Comparison of ENCODE assay signal across 37 cellular contexts in the genomic region with DNA sequence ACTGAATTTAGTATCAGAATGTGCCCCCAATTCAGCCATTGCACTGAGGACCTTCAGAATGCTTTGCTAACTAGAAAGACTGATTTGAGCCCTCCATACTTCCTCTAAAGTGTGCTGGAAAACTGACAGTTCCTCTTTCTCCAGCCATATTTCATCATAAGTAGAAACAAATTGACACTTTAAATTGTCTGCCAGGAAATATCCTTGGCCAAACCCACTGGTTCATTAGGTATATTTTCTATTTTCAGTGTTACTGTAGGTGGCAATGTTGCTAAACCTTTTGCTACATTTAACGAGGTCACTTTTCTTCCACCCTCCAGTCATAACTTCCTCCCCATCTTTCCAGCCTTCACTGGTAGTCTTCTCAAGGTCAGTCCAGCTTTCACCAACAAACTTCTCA. TPM values are rescaled to one million over a fixed set of nuclear protein-coding genes. Genes with fewer than 3 reads are reported as not detected.
DNase-seq lines count a peak whose midpoint lies in the region; ATAC-seq and TF ChIP-seq lines count a peak whose summit lies in the region.
"Had no signal": no experiment of that assay in that cellular context is flagged by ENCODE, and none has a peak within 500 bp of the region (broad histone marks: within the 10 kb centered on the region; RNA-seq: fewer than 3 reads in every experiment).

No MANE protein-coding gene starts in this region.

- no peaks in the 10 kb centered on the region for H3K4me1 ChIP-seq in liver (ENCODE audit: control insufficient read depth in 4 of 4, insufficient read depth in 4 of 4, low read length in 3 of 4)
- H3K4me1 ChIP-seq: adrenal gland, left ventricle myocardium inferior, neural progenitor cell, pancreas had no signal

- DNase-seq in DMS53 (lab: John Stamatoyannopoulos, UW), result peak; percentile 28
- DNase-seq in DMS53 treated with DMSO at 0.1 percent for 48 hours (lab: John Stamatoyannopoulos, UW; ENCODE audit: unreplicated experiment), result no peak
- DNase-seq in NB4 (ENCODE audit: low read depth), result peak; percentile 59
- peak; percentile 71 for DNase-seq in SKM-1 (lab: John Stamatoyannopoulos, UW; ENCODE audit: unreplicated experiment)
- DNase-seq in NCI-H226, result no peak
- DNase-seq in HPDE6-E6E7 (ENCODE audit: extremely low spot score), result no peak
- DNase-seq: activated CD4-positive, alpha-beta T cell treated with anti-CD3 and anti-CD28 coated beads for 1 hour; activated CD8-positive, alpha-beta memory T cell treated with anti-CD3 and anti-CD28 coated beads, Interleukin-2, amount 50 U/mL, for 48 hours; activated CD8-positive, alpha-beta T cell treated with anti-CD3 and anti-CD28 coated beads for 36 hours; activated naive CD4-positive, alpha-beta T cell treated with anti-CD3 and anti-CD28 coated beads, Interleukin-2, amount 10 ng/mL, durations not matched to agents 7 days and 5 days; adrenal gland; Caco-2; DMS79 treated with DMSO at 0.1 percent for 48 hours; erythroblast; GDM1; glutamatergic neuron; left ventricle myocardium inferior; mesendoderm; NCI-H1105; NCI-H187; NCI-H2171 treated with DMSO at 0.1 percent for 48 hours; NCI-H524 treated with DMSO at 0.1 percent for 48 hours; NK-92 treated with Interleukin-12 subunit alpha and Interleukin-12 subunit beta, amount 100 ng/mL, for 24 hours; pancreas; stimulated activated naive B cell treated with anti-CD40 and anti-IgM and Interleukin-4, amounts not matched to agents 10 μg/mL and 1 μg/mL and 100 μg/mL, for 72 hours had no signal

- no peak overlapping the region for H3K9ac ChIP-seq in liver (ENCODE audit: low read depth in 1 of 2, low read length in 2 of 2)
- H3K9ac ChIP-seq: KMS-11, neural progenitor cell had no signal

- no peak overlapping the region for H3K27ac ChIP-seq in liver (ENCODE audit: low read depth in 1 of 2, low read length in 2 of 2)
- H3K27ac ChIP-seq: 22Rv1, adrenal gland, C4-2B, KMS-11, left ventricle myocardium inferior, neural progenitor cell, pancreas, SK-N-MC had no signal

- no peak for ATAC-seq in HG03520 (IDR thresholded peaks at IDR 0.05; ENCODE audit: unreplicated experiment)
- ATAC-seq: activated CD8-positive, alpha-beta T cell treated with anti-CD3 and anti-CD28 coated beads for 36 hours; pancreas; stimulated activated naive B cell treated with anti-CD40 and anti-IgM and Interleukin-4, amounts not matched to agents 10 μg/mL and 1 μg/mL and 100 μg/mL, for 72 hours had no signal

- H3K27me3 ChIP-seq in liver (ENCODE audit: control insufficient read depth in 4 of 4, insufficient read depth in 4 of 4, low read length in 3 of 4), result no peaks in the 10 kb centered on the region
- H3K27me3 ChIP-seq: adrenal gland, neural progenitor cell, pancreas had no signal

- no peak for TF ChIP-seq CTCF in NB4 (IDR thresholded peaks at IDR 0.05; ENCODE audit: low read depth, low read length)
- TF ChIP-seq CTCF in liver (IDR thresholded peaks at IDR 0.05; ENCODE audit: low read depth, low read length, missing input control), result no peak

- no peaks in the 10 kb centered on the region for H3K9me3 ChIP-seq in liver (ENCODE audit: control insufficient read depth in 4 of 4, low read length in 3 of 4)
- H3K9me3 ChIP-seq: adrenal gland, pancreas had no signal

- H3K4me3 ChIP-seq in NB4 (ENCODE audit: low read depth, low read length) (no peak overlapping the region), liver (ENCODE audit: low read depth in 1 of 3, low read length in 3 of 3) (no peak overlapping the region)
- H3K4me3 ChIP-seq: adrenal gland, left ventricle myocardium inferior, neural progenitor cell, pancreas, SK-N-MC had no signal

- H3K36me3 ChIP-seq in liver (ENCODE audit: control insufficient read depth in 4 of 4, insufficient read depth in 3 of 4, low read depth in 1 of 4, low read length in 3 of 4), result no peaks in the 10 kb centered on the region
- H3K36me3 ChIP-seq: adrenal gland, left ventricle myocardium inferior, neural progenitor cell, pancreas had no signal

- no peak for TF ChIP-seq POLR2A in NB4 (IDR thresholded peaks at IDR 0.05; ENCODE audit: extremely low read depth, insufficient read length)

- 31% methylated on average over 1 of the region's 1 CpG for WGBS in liver

- TF ChIP-seq RAD21 in liver (IDR thresholded peaks at IDR 0.05), result peak; percentile 30 to 31

TF ChIP-seq in liver, 16 proteins besides CTCF, POLR2A, EP300 and RAD21:
- TF ChIP-seq JUND (IDR thresholded peaks at IDR 0.05), result no peak
- TF ChIP-seq, protein P1, sequence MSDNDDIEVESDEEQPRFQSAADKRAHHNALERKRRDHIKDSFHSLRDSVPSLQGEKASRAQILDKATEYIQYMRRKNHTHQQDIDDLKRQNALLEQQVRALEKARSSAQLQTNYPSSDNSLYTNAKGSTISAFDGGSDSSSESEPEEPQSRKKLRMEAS (IDR thresholded peaks at IDR 0.05), result no peak
- TF ChIP-seq, protein P2, sequence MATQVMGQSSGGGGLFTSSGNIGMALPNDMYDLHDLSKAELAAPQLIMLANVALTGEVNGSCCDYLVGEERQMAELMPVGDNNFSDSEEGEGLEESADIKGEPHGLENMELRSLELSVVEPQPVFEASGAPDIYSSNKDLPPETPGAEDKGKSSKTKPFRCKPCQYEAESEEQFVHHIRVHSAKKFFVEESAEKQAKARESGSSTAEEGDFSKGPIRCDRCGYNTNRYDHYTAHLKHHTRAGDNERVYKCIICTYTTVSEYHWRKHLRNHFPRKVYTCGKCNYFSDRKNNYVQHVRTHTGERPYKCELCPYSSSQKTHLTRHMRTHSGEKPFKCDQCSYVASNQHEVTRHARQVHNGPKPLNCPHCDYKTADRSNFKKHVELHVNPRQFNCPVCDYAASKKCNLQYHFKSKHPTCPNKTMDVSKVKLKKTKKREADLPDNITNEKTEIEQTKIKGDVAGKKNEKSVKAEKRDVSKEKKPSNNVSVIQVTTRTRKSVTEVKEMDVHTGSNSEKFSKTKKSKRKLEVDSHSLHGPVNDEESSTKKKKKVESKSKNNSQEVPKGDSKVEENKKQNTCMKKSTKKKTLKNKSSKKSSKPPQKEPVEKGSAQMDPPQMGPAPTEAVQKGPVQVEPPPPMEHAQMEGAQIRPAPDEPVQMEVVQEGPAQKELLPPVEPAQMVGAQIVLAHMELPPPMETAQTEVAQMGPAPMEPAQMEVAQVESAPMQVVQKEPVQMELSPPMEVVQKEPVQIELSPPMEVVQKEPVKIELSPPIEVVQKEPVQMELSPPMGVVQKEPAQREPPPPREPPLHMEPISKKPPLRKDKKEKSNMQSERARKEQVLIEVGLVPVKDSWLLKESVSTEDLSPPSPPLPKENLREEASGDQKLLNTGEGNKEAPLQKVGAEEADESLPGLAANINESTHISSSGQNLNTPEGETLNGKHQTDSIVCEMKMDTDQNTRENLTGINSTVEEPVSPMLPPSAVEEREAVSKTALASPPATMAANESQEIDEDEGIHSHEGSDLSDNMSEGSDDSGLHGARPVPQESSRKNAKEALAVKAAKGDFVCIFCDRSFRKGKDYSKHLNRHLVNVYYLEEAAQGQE (IDR thresholded peaks at IDR 0.05), result no peak
- no peak for TF ChIP-seq EGR1 (IDR thresholded peaks at IDR 0.05; ENCODE audit: low read depth in 2 of 2)
- TF ChIP-seq NR2F2 (IDR thresholded peaks at IDR 0.05), result no peak
- TF ChIP-seq, protein P3, sequence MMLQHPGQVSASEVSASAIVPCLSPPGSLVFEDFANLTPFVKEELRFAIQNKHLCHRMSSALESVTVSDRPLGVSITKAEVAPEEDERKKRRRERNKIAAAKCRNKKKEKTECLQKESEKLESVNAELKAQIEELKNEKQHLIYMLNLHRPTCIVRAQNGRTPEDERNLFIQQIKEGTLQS (IDR thresholded peaks at IDR 0.05), result no peak
- TF ChIP-seq TAF1 (conservative IDR thresholded peaks at IDR 0.05), result no peak
- TF ChIP-seq, protein P4, sequence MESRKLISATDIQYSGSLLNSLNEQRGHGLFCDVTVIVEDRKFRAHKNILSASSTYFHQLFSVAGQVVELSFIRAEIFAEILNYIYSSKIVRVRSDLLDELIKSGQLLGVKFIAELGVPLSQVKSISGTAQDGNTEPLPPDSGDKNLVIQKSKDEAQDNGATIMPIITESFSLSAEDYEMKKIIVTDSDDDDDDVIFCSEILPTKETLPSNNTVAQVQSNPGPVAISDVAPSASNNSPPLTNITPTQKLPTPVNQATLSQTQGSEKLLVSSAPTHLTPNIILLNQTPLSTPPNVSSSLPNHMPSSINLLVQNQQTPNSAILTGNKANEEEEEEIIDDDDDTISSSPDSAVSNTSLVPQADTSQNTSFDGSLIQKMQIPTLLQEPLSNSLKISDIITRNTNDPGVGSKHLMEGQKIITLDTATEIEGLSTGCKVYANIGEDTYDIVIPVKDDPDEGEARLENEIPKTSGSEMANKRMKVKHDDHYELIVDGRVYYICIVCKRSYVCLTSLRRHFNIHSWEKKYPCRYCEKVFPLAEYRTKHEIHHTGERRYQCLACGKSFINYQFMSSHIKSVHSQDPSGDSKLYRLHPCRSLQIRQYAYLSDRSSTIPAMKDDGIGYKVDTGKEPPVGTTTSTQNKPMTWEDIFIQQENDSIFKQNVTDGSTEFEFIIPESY (IDR thresholded peaks at IDR 0.05), result no peak
- TF ChIP-seq SP1 (IDR thresholded peaks at IDR 0.05), result no peak
- no peak for TF ChIP-seq RXRA (IDR thresholded peaks at IDR 0.05)
- TF ChIP-seq GABPA (IDR thresholded peaks at IDR 0.05 in 1 of 2, conservative IDR thresholded peaks at IDR 0.05 in 1 of 2), result no peak

RNA-seq across cellular contexts. Expression of a gene that starts 21.5 kb away (rescaled TPM):
- under 1 TPM; 0.05 to 0.84 TPM for total RNA-seq in liver
- polyA plus RNA-seq in liver, result 1 to 10 TPM; 1.6 TPM
- total RNA-seq: activated CD8-positive, alpha-beta T cell treated with anti-CD3 and anti-CD28 coated beads for 36 hours; activated T-helper 1 cell treated with anti-CD3 and anti-CD28 coated beads, Interleukin-12 subunit alpha, Interleukin-12 subunit beta, Interleukin-2, Interleukin-4 antibody, amounts not matched to agents 30 ng/mL and 10 ng/mL and 1 ng/mL, durations not matched to agents 14 hours and 24 hours and 36 hours; H4; myocyte; RPMI7951 had no signal

RNA-seq across cellular contexts. Expression of a gene that starts 33.5 kb away (rescaled TPM):
- total RNA-seq in liver, result under 1 TPM in 1 of 2 donors, not detected in 1; 0.42 TPM
- polyA plus RNA-seq in liver, result 1 to 10 TPM in 1 of 2 donors, under 1 TPM in 1; 0.39 to 3.0 TPM
- total RNA-seq: activated CD8-positive, alpha-beta T cell treated with anti-CD3 and anti-CD28 coated beads for 36 hours; activated T-helper 1 cell treated with anti-CD3 and anti-CD28 coated beads, Interleukin-12 subunit alpha, Interleukin-12 subunit beta, Interleukin-2, Interleukin-4 antibody, amounts not matched to agents 30 ng/mL and 10 ng/mL and 1 ng/mL, durations not matched to agents 14 hours and 24 hours and 36 hours; myocyte; RPMI7951; T-helper 2 cell treated with Interferon-gamma antibody and Interleukin-4, amounts not matched to agents 100 ng/mL and 5 ng/mL, for 36 hours had no signal

Comparison
In these comparisons a context has a peak if more than half of its experiments do, and no peak if none do; other contexts are left out.
1. DNase-seq: peak in DMS53 (single experiment), NB4 (single experiment) and SKM-1 (single experiment); none in DMS53 treated with DMSO at 0.1 percent for 48 hours (single experiment), NCI-H226 (single experiment) and HPDE6-E6E7 (single experiment).